In genomic region chr17:39027440-39028035, GRCh38 we compare ENCODE assay signal across 9 cellular contexts.
A peak's percentile ranks its signal among the peaks of the same experiment; 100 is the strongest.
DNase-seq lines count a peak whose midpoint lies in the region; ATAC-seq and TF ChIP-seq lines count a peak whose summit lies in the region.
"Had no signal": no experiment of that assay in that cellular context is flagged by ENCODE, and none has a peak within 500 bp of the region (broad histone marks: within the 10 kb centered on the region; RNA-seq: fewer than 3 reads in every experiment).

No MANE protein-coding gene starts in this region.

- H3K4me3 Mint-ChIP-seq in Calu3 (ENCODE audit: low read depth, unreplicated experiment) = peak overlapping the region; percentile 70
- peak overlapping the region; percentile 43 for H3K4me3 Mint-ChIP-seq in activated naive CD8-positive, alpha-beta T cell treated with anti-CD3 and anti-CD28 coated beads for 36 hours
- H3K4me3 Mint-ChIP-seq in progenitor cell of endocrine pancreas (ENCODE audit: low read depth) = peak overlapping the region; percentile 66

- H3K4me1 Mint-ChIP-seq in Calu3 (ENCODE audit: low read depth, unreplicated experiment) (peaks cover 7% of the 10 kb centered on the region), progenitor cell of endocrine pancreas (ENCODE audit: low read depth) (peaks cover 7% of the 10 kb centered on the region)
- H3K4me1 Mint-ChIP-seq in activated naive CD8-positive, alpha-beta T cell treated with anti-CD3 and anti-CD28 coated beads for 36 hours = peaks cover 9% of the 10 kb centered on the region

- TF ChIP-seq CTCF in Calu3 (IDR thresholded peaks at IDR 0.05; ENCODE audit: unreplicated experiment) = no peak
- no peak for TF ChIP-seq CTCF in right atrium auricular region (IDR thresholded peaks at IDR 0.05)
- TF ChIP-seq CTCF in progenitor cell of endocrine pancreas (IDR thresholded peaks at IDR 0.05; ENCODE audit: unreplicated experiment) = no peak

- H3K36me3 Mint-ChIP-seq in Calu3 (ENCODE audit: insufficient read depth, unreplicated experiment) (peaks cover 10% of the 10 kb centered on the region), progenitor cell of endocrine pancreas (ENCODE audit: insufficient read depth) (no peaks in the 10 kb centered on the region)
- H3K36me3 Mint-ChIP-seq in activated naive CD8-positive, alpha-beta T cell treated with anti-CD3 and anti-CD28 coated beads for 36 hours = no peaks in the 10 kb centered on the region

- H3K27me3 ChIP-seq in right atrium auricular region = no peaks in the 10 kb centered on the region

- DNase-seq in Calu3 (peak; percentile 45), right atrium auricular region (ENCODE audit: low spot score) (no peak), progenitor cell of endocrine pancreas (ENCODE audit: low spot score, unreplicated experiment) (no peak), SW 1271 (lab: John Stamatoyannopoulos, UW) (no peak), superior temporal gyrus (ENCODE audit: extremely low spot score) (no peak)
- no peak for DNase-seq in activated naive CD8-positive, alpha-beta T cell treated with anti-CD3 and anti-CD28 coated beads for 36 hours
- DNase-seq in activated CD4-positive, alpha-beta T cell treated with anti-CD3 and anti-CD28 coated beads, Interleukin-2, amount 50 U/mL, for 4 hours = no peak
- DNase-seq: NCI-H524 treated with DMSO at 0.1 percent for 48 hours had no signal

- no peaks in the 10 kb centered on the region for H3K9me3 ChIP-seq in right atrium auricular region

- H3K36me3 ChIP-seq in right atrium auricular region = no peaks in the 10 kb centered on the region

- peak overlapping the region; percentile 39 for H3K27ac ChIP-seq in right atrium auricular region

- peak overlapping the region; percentile 50 to 58 for H3K4me3 ChIP-seq in right atrium auricular region

- H3K9me3 Mint-ChIP-seq in Calu3 (ENCODE audit: low read depth, unreplicated experiment) (peaks cover 1% of the 10 kb centered on the region), progenitor cell of endocrine pancreas (ENCODE audit: low read depth) (no peaks in the 10 kb centered on the region)
- no peaks in the 10 kb centered on the region for H3K9me3 Mint-ChIP-seq in activated naive CD8-positive, alpha-beta T cell treated with anti-CD3 and anti-CD28 coated beads for 36 hours

- intact Hi-C loops in Calu3 (cut with micrococcal nuclease; ENCODE audit: unreplicated experiment) = loop anchor here (2.0 kb wide), 1 partner anchor 25 kb away; no protein-coding TSS in a partner anchor

- H3K27ac Mint-ChIP-seq in Calu3 (ENCODE audit: unreplicated experiment) = no peak overlapping the region
- no peak overlapping the region for H3K27ac Mint-ChIP-seq in activated naive CD8-positive, alpha-beta T cell treated with anti-CD3 and anti-CD28 coated beads for 36 hours
- H3K27ac Mint-ChIP-seq in progenitor cell of endocrine pancreas = no peak overlapping the region

- BruUV-seq in Calu3 (replicated peaks; lab: Mats Ljungman, UMichigan) = no TSS peak

- CTCF ChIA-PET in Calu3 (lab: Charles Lee) = interaction anchor here (0.7 to 5.3 kb wide), 4 partner anchors 8 to 214 kb away, joined by 3 to 30 read pairs (median 4); no protein-coding TSS in a partner anchor

- H3K27me3 Mint-ChIP-seq in Calu3 (ENCODE audit: unreplicated experiment) = peaks cover 75% of the 10 kb centered on the region
- H3K27me3 Mint-ChIP-seq in activated naive CD8-positive, alpha-beta T cell treated with anti-CD3 and anti-CD28 coated beads for 36 hours = peaks cover 15% of the 10 kb centered on the region
- peaks cover 29% of the 10 kb centered on the region for H3K27me3 Mint-ChIP-seq in progenitor cell of endocrine pancreas

- no peak for ATAC-seq in GM21529 (IDR thresholded peaks at IDR 0.05; ENCODE audit: unreplicated experiment)

- H3K4me1 ChIP-seq in right atrium auricular region = peaks cover 0 to 13% of the 10 kb centered on the region in 2 donors
